ENCODE assay signal across 13 cellular contexts in the genomic region with DNA sequence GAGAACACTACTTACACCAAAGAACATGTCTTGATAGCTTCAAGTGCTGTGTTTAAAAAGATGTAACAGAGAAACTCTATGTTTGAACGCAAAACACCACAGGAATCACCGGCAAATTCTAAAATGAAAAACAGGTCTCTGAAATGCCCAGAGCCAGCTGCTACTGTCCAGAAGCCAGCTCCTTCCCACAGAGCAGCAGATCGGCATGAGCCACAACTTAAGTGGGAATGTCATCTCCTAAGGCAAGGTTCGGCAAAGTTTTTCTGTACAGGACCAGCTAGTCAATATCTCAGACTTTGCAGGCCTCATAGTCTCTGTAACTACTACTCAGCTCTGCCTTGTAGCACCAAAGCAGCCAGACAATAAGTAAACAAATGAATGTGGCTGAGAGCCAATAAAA. TPM values are rescaled to one million over a fixed set of nuclear protein-coding genes. Genes with fewer than 3 reads are reported as not detected.
DNase-seq lines count a peak whose midpoint lies in the region; ATAC-seq and TF ChIP-seq lines count a peak whose summit lies in the region.
"Had no signal": no experiment of that assay in that cellular context is flagged by ENCODE, and none has a peak within 500 bp of the region (broad histone marks: within the 10 kb centered on the region; RNA-seq: fewer than 3 reads in every experiment).

No MANE protein-coding gene starts in this region.

- peak overlapping the region; percentile 94 for H3K27ac Mint-ChIP-seq in osteocyte (ENCODE audit: unreplicated experiment)
- H3K27ac Mint-ChIP-seq in naive thymus-derived CD4-positive, alpha-beta T cell, result no peak overlapping the region
- H3K27ac Mint-ChIP-seq: activated T-cell treated with anti-CD3 and anti-CD28 coated beads, Interleukin-2, amount 50 U/mL, for 24 hours; T-helper 2 cell treated with Interferon-gamma antibody and Interleukin-4, amounts not matched to agents 5 μg/mL and 100 μg/mL, for 36 hours had no signal

- POLR2A ChIA-PET in naive thymus-derived CD4-positive, alpha-beta T cell (lab: Charles Lee), result no interaction called here

- H3K9me3 Mint-ChIP-seq in osteocyte (ENCODE audit: unreplicated experiment), result no peaks in the 10 kb centered on the region
- H3K9me3 Mint-ChIP-seq in naive thymus-derived CD4-positive, alpha-beta T cell, result peaks cover 0 to 2% (median 0%) of the 10 kb centered on the region in 11 donors
- H3K9me3 Mint-ChIP-seq: activated T-cell treated with anti-CD3 and anti-CD28 coated beads, Interleukin-2, amount 50 U/mL, for 24 hours; T-helper 2 cell treated with Interferon-gamma antibody and Interleukin-4, amounts not matched to agents 5 μg/mL and 100 μg/mL, for 36 hours had no signal

- H3K36me3 ChIP-seq in naive thymus-derived CD4-positive, alpha-beta T cell (ENCODE audit: control insufficient read depth in 2 of 3, insufficient read depth in 3 of 3, low read length in 3 of 3), result no peaks in the 10 kb centered on the region

- no peaks in the 10 kb centered on the region for H3K4me1 ChIP-seq in naive thymus-derived CD4-positive, alpha-beta T cell (ENCODE audit: control insufficient read depth in 2 of 2, insufficient read depth in 2 of 2, low read length in 2 of 2)

- peak overlapping the region; percentile 58 for H3K4me3 Mint-ChIP-seq in osteocyte (ENCODE audit: unreplicated experiment)
- no peak overlapping the region for H3K4me3 Mint-ChIP-seq in naive thymus-derived CD4-positive, alpha-beta T cell
- H3K4me3 Mint-ChIP-seq: activated T-cell treated with anti-CD3 and anti-CD28 coated beads, Interleukin-2, amount 50 U/mL, for 24 hours; T-helper 2 cell treated with Interferon-gamma antibody and Interleukin-4, amounts not matched to agents 5 μg/mL and 100 μg/mL, for 36 hours had no signal

- no peaks in the 10 kb centered on the region for H3K27me3 ChIP-seq in naive thymus-derived CD4-positive, alpha-beta T cell (ENCODE audit: control insufficient read depth in 2 of 2, insufficient read depth in 2 of 2, low read length in 2 of 2)

- intact Hi-C loops in naive thymus-derived CD4-positive, alpha-beta T cell (cut with micrococcal nuclease), result no loop called here

- peaks cover 3% of the 10 kb centered on the region for H3K36me3 Mint-ChIP-seq in osteocyte (ENCODE audit: unreplicated experiment)
- no peaks in the 10 kb centered on the region for H3K36me3 Mint-ChIP-seq in naive thymus-derived CD4-positive, alpha-beta T cell

- H3K27me3 Mint-ChIP-seq in osteocyte (ENCODE audit: unreplicated experiment), result no peaks in the 10 kb centered on the region
- H3K27me3 Mint-ChIP-seq in naive thymus-derived CD4-positive, alpha-beta T cell, result peaks cover 22 to 44% (median 41%) of the 10 kb centered on the region in 5 donors

- TF ChIP-seq CTCF in osteocyte (IDR thresholded peaks at IDR 0.05), result no peak

- H3K4me1 Mint-ChIP-seq in osteocyte (ENCODE audit: unreplicated experiment), result peaks cover 73% of the 10 kb centered on the region
- peaks cover 0 to 10% (median 9%) of the 10 kb centered on the region in 7 donors for H3K4me1 Mint-ChIP-seq in naive thymus-derived CD4-positive, alpha-beta T cell

- ATAC-seq in naive thymus-derived CD4-positive, alpha-beta T cell, result no peak
- ATAC-seq in HG03432 (IDR thresholded peaks at IDR 0.05; ENCODE audit: unreplicated experiment) (no peak), GM21390 (IDR thresholded peaks at IDR 0.05; ENCODE audit: unreplicated experiment) (no peak)
- ATAC-seq: GM12878, left colon had no signal

- CTCF ChIA-PET in naive thymus-derived CD4-positive, alpha-beta T cell (lab: Charles Lee), result no interaction called here

- no peaks in the 10 kb centered on the region for H3K9me3 ChIP-seq in naive thymus-derived CD4-positive, alpha-beta T cell (ENCODE audit: control insufficient read depth in 2 of 3, low read length in 3 of 3)

- H3K4me3 ChIP-seq in naive thymus-derived CD4-positive, alpha-beta T cell (ENCODE audit: low read length), result no peak overlapping the region
- H3K4me3 ChIP-seq: GM12878 had no signal

- H3K27ac ChIP-seq in naive thymus-derived CD4-positive, alpha-beta T cell (ENCODE audit: low read depth, low read length), result no peak overlapping the region

- DNase-seq in AG08395 (ENCODE audit: low spot score) (peak; percentile 52), OCI-M1 (lab: John Stamatoyannopoulos, UW) (peak; percentile 49), fibroblast of peridontal ligament (ENCODE audit: extremely low read depth) (peak; percentile 79), osteocyte (ENCODE audit: extremely low spot score, unreplicated experiment) (no peak), NOMO-1 treated with dmso at 0.1 percent for 144 hours (lab: John Stamatoyannopoulos, UW; ENCODE audit: unreplicated experiment) (no peak)
- no peak for DNase-seq in naive thymus-derived CD4-positive, alpha-beta T cell
- DNase-seq: activated T-cell treated with anti-CD3 and anti-CD28 coated beads, Interleukin-2, amount 50 U/mL, for 24 hours; effector memory CD4-positive, alpha-beta T cell; left colon had no signal

RNA-seq across cellular contexts. Expression of a gene that starts 4.9 kb away (rescaled TPM):
- total RNA-seq in osteocyte, result 96.1 and 97.1 TPM in 2 replicates
- total RNA-seq in naive thymus-derived CD4-positive, alpha-beta T cell, result 1 to 10 TPM in 1 of 5 experiments, under 1 TPM in 1, not detected in 3; 0.34 to 1.4 TPM
- polyA plus RNA-seq in naive thymus-derived CD4-positive, alpha-beta T cell, result not detected

Comparison
In these comparisons a context has a peak if more than half of its experiments do, and no peak if none do; other contexts are left out.
1. DNase-seq: peak in AG08395 (single experiment), OCI-M1 (single experiment) and fibroblast of peridontal ligament (single experiment); none in osteocyte (single experiment), NOMO-1 treated with dmso at 0.1 percent for 144 hours (single experiment) and naive thymus-derived CD4-positive, alpha-beta T cell (0 of 9).
2. RNA of a gene that starts 4.9 kb away (total RNA-seq): 96.1 to 97.1 TPM in osteocyte; 0.34 to 1.4 TPM in naive thymus-derived CD4-positive, alpha-beta T cell; every median in the first group is over 10 times any median in the second.